Comparison of ENCODE assay signal across 9 cellular contexts in genomic region chr12:124608451-124608870, GRCh38. TPM values are rescaled to one million over a fixed set of nuclear protein-coding genes. Genes with fewer than 3 reads are reported as not detected.
DNase-seq lines count a peak whose midpoint lies in the region; ATAC-seq and TF ChIP-seq lines count a peak whose summit lies in the region.
"Had no signal": no experiment of that assay in that cellular context is flagged by ENCODE, and none has a peak within 500 bp of the region (broad histone marks: within the 10 kb centered on the region; RNA-seq: fewer than 3 reads in every experiment).

No MANE protein-coding gene starts in this region.

- 72% methylated on average over 10 of the region's 10 CpGs for WGBS in hepatocyte (ENCODE audit: low lambda C conversion rate, missing lambda C conversion rate)

- H3K4me3 ChIP-seq in CD8-positive, alpha-beta T cell (ENCODE audit: low read depth, low read length) = peak overlapping the region; percentile 21
- H3K4me3 ChIP-seq in hepatocyte = no peak overlapping the region
- H3K4me3 ChIP-seq: skin epidermis had no signal

- no peaks in the 10 kb centered on the region for H3K9me2 ChIP-seq in hepatocyte (replicated peaks; ENCODE audit: insufficient read depth)

- H3K9me3 ChIP-seq in CD8-positive, alpha-beta T cell (ENCODE audit: low read length) = no peaks in the 10 kb centered on the region
- H3K9me3 ChIP-seq in hepatocyte (ENCODE audit: low read depth) = no peaks in the 10 kb centered on the region

- no peaks in the 10 kb centered on the region for H4K20me1 ChIP-seq in hepatocyte (ENCODE audit: insufficient read depth, poor library complexity, severe bottlenecking)

- ATAC-seq in CD8-positive, alpha-beta T cell = no peak
- ATAC-seq in GM21619 (IDR thresholded peaks at IDR 0.05; ENCODE audit: unreplicated experiment) = peak; percentile 29

- no peaks in the 10 kb centered on the region for H3K27me3 ChIP-seq in CD8-positive, alpha-beta T cell (ENCODE audit: insufficient read depth, low read length)
- H3K27me3 ChIP-seq in hepatocyte = no peaks in the 10 kb centered on the region

- intact Hi-C loops in CD8-positive, alpha-beta T cell (cut with DNase I, micrococcal nuclease) = loop anchor here (2.0 to 10.0 kb wide), 5 partner anchors 42 to 1854 kb away; partner anchors contain the start of genes DENR (in 1 of the 2) and NCOR2 (in 1 of the 2)
- intact Hi-C loops in posterior cingulate gyrus (cut with DNase I) = no loop called here

- no peaks in the 10 kb centered on the region for H3K36me3 ChIP-seq in CD8-positive, alpha-beta T cell (ENCODE audit: insufficient read depth, low read length)
- H3K36me3 ChIP-seq in hepatocyte (replicated peaks; ENCODE audit: insufficient read depth, low read depth) = no peaks in the 10 kb centered on the region

- H3K4me1 ChIP-seq in CD8-positive, alpha-beta T cell (ENCODE audit: insufficient read depth, low read length) = peaks cover 30% of the 10 kb centered on the region
- peaks cover 42% of the 10 kb centered on the region for H3K4me1 ChIP-seq in hepatocyte (ENCODE audit: insufficient read depth)

- H3K27me3 Mint-ChIP-seq in CD8-positive, alpha-beta T cell (ENCODE audit: low read depth) = no peaks in the 10 kb centered on the region

- H3K27ac ChIP-seq in CD8-positive, alpha-beta T cell (ENCODE audit: low read depth, low read length) = no peak overlapping the region
- H3K27ac ChIP-seq in hepatocyte = peak overlapping the region; percentile 52

- no peaks in the 10 kb centered on the region for H3K36me3 Mint-ChIP-seq in CD8-positive, alpha-beta T cell

- POLR2A ChIA-PET in CD8-positive, alpha-beta T cell (lab: Charles Lee) = interaction anchor here (1.0 kb wide), 1 partner anchor 9 kb away, joined by 3 read pairs; no protein-coding TSS in a partner anchor

- CTCF ChIA-PET in CD8-positive, alpha-beta T cell (lab: Charles Lee) = interaction anchor here (1.5 kb wide), 1 partner anchor 163 kb away, joined by 3 read pairs; no protein-coding TSS in a partner anchor

- peaks cover 37% of the 10 kb centered on the region for H3K4me1 Mint-ChIP-seq in CD8-positive, alpha-beta T cell (ENCODE audit: low read depth)

- H3K4me2 ChIP-seq in hepatocyte = no peak overlapping the region

- no peak for DNase-seq in CD8-positive, alpha-beta T cell
- DNase-seq in NOMO-1 treated with dmso at 0.1 percent for 144 hours (lab: John Stamatoyannopoulos, UW; ENCODE audit: unreplicated experiment) (peak; percentile 35), hepatocyte (ENCODE audit: low spot score) (no peak), posterior cingulate gyrus (no peak), GM10266 (ENCODE audit: extremely low spot score) (no peak), NCI-H748 treated with DMSO at 0.1 percent for 48 hours (lab: John Stamatoyannopoulos, UW) (no peak), NCI-H446 (lab: John Stamatoyannopoulos, UW) (no peak)

- no peak overlapping the region for H2AFZ ChIP-seq in hepatocyte

- no peaks in the 10 kb centered on the region for H3K9me3 Mint-ChIP-seq in CD8-positive, alpha-beta T cell

- no peaks in the 10 kb centered on the region for H3K79me2 ChIP-seq in hepatocyte

- no peak for TF ChIP-seq CTCF in CD8-positive, alpha-beta T cell (IDR thresholded peaks at IDR 0.05)
- TF ChIP-seq CTCF in hepatocyte (IDR thresholded peaks at IDR 0.05; ENCODE audit: poor library complexity) = no peak
- TF ChIP-seq CTCF in GM10266 (IDR thresholded peaks at IDR 0.05; ENCODE audit: control insufficient read depth, insufficient read depth, low read depth, missing control alignments) = no peak

- peak overlapping the region; percentile 82 for H3K4me3 Mint-ChIP-seq in CD8-positive, alpha-beta T cell

- H3K27ac Mint-ChIP-seq in CD8-positive, alpha-beta T cell = peak overlapping the region; percentile 76

RNA-seq across cellular contexts. Expression of gene NCOR2, which starts 41.0 kb away (rescaled TPM):
- total RNA-seq in CD8-positive, alpha-beta T cell = 10 to 100 TPM; 96.5 to 97.8 TPM
- 12.9 and 40.3 TPM in 2 replicates for total RNA-seq in hepatocyte
- polyA plus RNA-seq in hepatocyte = 121 and 136 TPM in 2 replicates
